24 cellular contexts compared by ENCODE assay signal in the genomic region with DNA sequence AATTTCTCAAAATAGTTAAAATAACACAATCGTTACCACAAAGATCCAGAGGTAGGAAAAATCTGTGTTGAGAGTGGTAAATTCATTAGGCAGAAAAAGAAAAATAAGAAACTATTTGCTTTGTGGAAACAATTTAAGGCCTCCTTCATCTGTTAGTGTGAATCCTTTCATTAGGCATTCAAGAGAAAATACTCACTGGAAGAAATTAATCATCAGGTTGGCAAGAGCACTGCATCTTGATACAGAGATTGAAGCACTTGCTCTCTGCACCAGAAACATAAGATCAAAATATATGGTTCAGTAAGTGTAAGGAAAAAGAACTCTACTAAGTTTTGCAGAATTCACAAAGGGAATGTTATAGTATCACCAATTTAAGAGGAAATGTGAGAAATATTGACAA. TPM values are rescaled to one million over a fixed set of nuclear protein-coding genes. Genes with fewer than 3 reads are reported as not detected.
DNase-seq lines count a peak whose midpoint lies in the region; ATAC-seq, FAIRE-seq and TF ChIP-seq lines count a peak whose summit lies in the region.
"Had no signal": no experiment of that assay in that cellular context is flagged by ENCODE, and none has a peak within 500 bp of the region (broad histone marks: within the 10 kb centered on the region; RNA-seq: fewer than 3 reads in every experiment).

No MANE protein-coding gene starts in this region.

- POLR2A ChIA-PET in endothelial cell of umbilical vein (lab: Charles Lee): no interaction called here

- no peak for TF ChIP-seq POLR2A in endothelial cell of umbilical vein (IDR thresholded peaks at IDR 0.05; ENCODE audit: low read depth, low read length)

- H4K20me1 ChIP-seq in GM23338 (replicated peaks; ENCODE audit: insufficient read depth): no peaks in the 10 kb centered on the region
- no peaks in the 10 kb centered on the region for H4K20me1 ChIP-seq in endothelial cell of umbilical vein (replicated peaks; ENCODE audit: control insufficient read depth, extremely low read depth, insufficient read depth, low read length)

- H3K27me3 Mint-ChIP-seq in GM23338 (ENCODE audit: insufficient read depth, low read depth, poor library complexity): no peaks in the 10 kb centered on the region
- no peaks in the 10 kb centered on the region for H3K27me3 Mint-ChIP-seq in activated T-helper 2 cell treated with anti-CD3 and anti-CD28 coated beads, Interferon-gamma antibody, Interleukin-2, Interleukin-4, amounts not matched to agents 10 μg/mL and 5 μg/mL and 100 μg/mL, durations not matched to agents 14 hours and 24 hours and 36 hours (ENCODE audit: low read depth)

- no TSS peak for BruUV-seq in endothelial cell of umbilical vein (replicated peaks; lab: Mats Ljungman, UMichigan)

- H3K9me2 ChIP-seq in GM23338 (ENCODE audit: insufficient read depth): no peaks in the 10 kb centered on the region

- H3K4me1 Mint-ChIP-seq in GM23338: no peaks in the 10 kb centered on the region
- peaks cover 6% of the 10 kb centered on the region for H3K4me1 Mint-ChIP-seq in activated T-helper 2 cell treated with anti-CD3 and anti-CD28 coated beads, Interferon-gamma antibody, Interleukin-2, Interleukin-4, amounts not matched to agents 10 μg/mL and 5 μg/mL and 100 μg/mL, durations not matched to agents 14 hours and 24 hours and 36 hours (ENCODE audit: low read depth)

- H3K4me2 ChIP-seq in GM23338 (no peak overlapping the region), endothelial cell of umbilical vein (ENCODE audit: insufficient read depth, low read length) (no peak overlapping the region)

- H3K36me3 Mint-ChIP-seq in GM23338 (ENCODE audit: low read depth): peaks cover 4% of the 10 kb centered on the region; the same call in 2 of the 3 replicates
- H3K36me3 Mint-ChIP-seq in activated T-helper 2 cell treated with anti-CD3 and anti-CD28 coated beads, Interferon-gamma antibody, Interleukin-2, Interleukin-4, amounts not matched to agents 10 μg/mL and 5 μg/mL and 100 μg/mL, durations not matched to agents 14 hours and 24 hours and 36 hours (ENCODE audit: low read depth): peaks cover 11% of the 10 kb centered on the region

- H2AFZ ChIP-seq in GM23338: no peak overlapping the region
- no peak overlapping the region for H2AFZ ChIP-seq in endothelial cell of umbilical vein (ENCODE audit: low read depth, low read length)

- no peak for FAIRE-seq in endothelial cell of umbilical vein (lab: Jason Lieb, UNC)
- FAIRE-seq in pancreas (lab: Jason Lieb, UNC): no peak
- FAIRE-seq: H1 had no signal

- no peaks in the 10 kb centered on the region for H3K9me3 ChIP-seq in ascending aorta
- no peaks in the 10 kb centered on the region for H3K9me3 ChIP-seq in endothelial cell of umbilical vein (replicated peaks; ENCODE audit: control insufficient read depth, insufficient read depth, low read length)
- H3K9me3 ChIP-seq in thoracic aorta: no peaks in the 10 kb centered on the region
- no peaks in the 10 kb centered on the region for H3K9me3 ChIP-seq in pancreas
- H3K9me3 ChIP-seq: Caco-2, MG63 had no signal

- no peak overlapping the region for H3K9ac ChIP-seq in endothelial cell of umbilical vein (replicated peaks; ENCODE audit: extremely low read depth, insufficient read depth, low read length)

- no peaks in the 10 kb centered on the region for H3K9me3 Mint-ChIP-seq in GM23338
- no peaks in the 10 kb centered on the region for H3K9me3 Mint-ChIP-seq in activated T-helper 2 cell treated with anti-CD3 and anti-CD28 coated beads, Interferon-gamma antibody, Interleukin-2, Interleukin-4, amounts not matched to agents 10 μg/mL and 5 μg/mL and 100 μg/mL, durations not matched to agents 14 hours and 24 hours and 36 hours
- H3K9me3 Mint-ChIP-seq: CD8-positive, alpha-beta T cell had no signal

- no peaks in the 10 kb centered on the region for H3F3A ChIP-seq in GM23338 (replicated peaks; ENCODE audit: low read depth)

- H3K4me1 ChIP-seq in GM23338 (ENCODE audit: insufficient read depth) (no peaks in the 10 kb centered on the region), ascending aorta (peaks cover 0 to 30% of the 10 kb centered on the region in 2 donors), endothelial cell of umbilical vein (ENCODE audit: control insufficient read depth, extremely low read depth, insufficient read depth, low read length) (no peaks in the 10 kb centered on the region), thoracic aorta (ENCODE audit: control insufficient read depth in 1 of 2, low read depth in 2 of 2) (peaks cover 34 to 60% of the 10 kb centered on the region in 2 donors), pancreas (no peaks in the 10 kb centered on the region)
- H3K4me1 ChIP-seq: Caco-2 had no signal

- no peak overlapping the region; the same call in 1 of the 2 replicates for H3K27ac Mint-ChIP-seq in GM23338
- H3K27ac Mint-ChIP-seq in activated T-helper 2 cell treated with anti-CD3 and anti-CD28 coated beads, Interferon-gamma antibody, Interleukin-2, Interleukin-4, amounts not matched to agents 10 μg/mL and 5 μg/mL and 100 μg/mL, durations not matched to agents 14 hours and 24 hours and 36 hours: no peak overlapping the region
- H3K27ac Mint-ChIP-seq: CD8-positive, alpha-beta T cell had no signal

- 0 out of 2 replicates have a peak, but pooled peaks cover 3% of the 10 kb centered on the region for H3K36me3 ChIP-seq in GM23338 (ENCODE audit: insufficient read depth)
- no peaks in the 10 kb centered on the region for H3K36me3 ChIP-seq in ascending aorta
- H3K36me3 ChIP-seq in endothelial cell of umbilical vein (ENCODE audit: control insufficient read depth in 2 of 2, extremely low read depth in 1 of 2, insufficient read depth in 2 of 2, low read length in 2 of 2): no peaks in the 10 kb centered on the region
- H3K36me3 ChIP-seq in thoracic aorta: no peaks in the 10 kb centered on the region
- H3K36me3 ChIP-seq in pancreas: no peaks in the 10 kb centered on the region
- H3K36me3 ChIP-seq: MG63 had no signal

- H3K27ac ChIP-seq in GM23338 (ENCODE audit: low read depth): 0 out of 2 replicates have a peak overlapping the region, but pooled peaks have one; percentile 26
- peak overlapping the region; percentile 73 to 75 for H3K27ac ChIP-seq in ascending aorta
- H3K27ac ChIP-seq in endothelial cell of umbilical vein (ENCODE audit: insufficient read depth, low read depth, low read length): no peak overlapping the region
- peak overlapping the region; percentile 67 to 78 for H3K27ac ChIP-seq in thoracic aorta
- no peak overlapping the region for H3K27ac ChIP-seq in pancreas
- H3K27ac ChIP-seq: RWPE1 had no signal

- WGBS in pancreas, 2 donors: 84 to 93% methylated on average over 1 of the region's 1 CpG

- TF ChIP-seq CTCF in GM23338 (conservative IDR thresholded peaks at IDR 0.05; ENCODE audit: low read depth in 2 of 2): no peak
- no peak for TF ChIP-seq CTCF in ascending aorta (IDR thresholded peaks at IDR 0.05)
- TF ChIP-seq CTCF in endothelial cell of umbilical vein (IDR thresholded peaks at IDR 0.05; ENCODE audit: extremely low read depth in 1 of 2, insufficient read depth in 1 of 2, low read depth in 1 of 2, low read length in 2 of 2): no peak
- no peak for TF ChIP-seq CTCF in thoracic aorta (IDR thresholded peaks at IDR 0.05)
- no peak for TF ChIP-seq CTCF in pancreas (IDR thresholded peaks at IDR 0.05)

- no peak overlapping the region for H3K4me3 Mint-ChIP-seq in GM23338
- no peak overlapping the region for H3K4me3 Mint-ChIP-seq in activated T-helper 2 cell treated with anti-CD3 and anti-CD28 coated beads, Interferon-gamma antibody, Interleukin-2, Interleukin-4, amounts not matched to agents 10 μg/mL and 5 μg/mL and 100 μg/mL, durations not matched to agents 14 hours and 24 hours and 36 hours (ENCODE audit: low read depth)
- H3K4me3 Mint-ChIP-seq: CD8-positive, alpha-beta T cell had no signal

- dilution Hi-C loops in endothelial cell of umbilical vein (cut with MboI; ENCODE audit: extremely low pct_ligation_motif_present, low sequenced_read_pairs): no loop called here

- ATAC-seq in GM23338 (no peak), thoracic aorta (ENCODE audit: insufficient number of reproducible peaks, low FRiP score, low read depth) (no peak), pancreas (no peak), GM18517 (IDR thresholded peaks at IDR 0.05; ENCODE audit: unreplicated experiment) (no peak)
- ATAC-seq: CD8-positive, alpha-beta T cell had no signal

- no peak overlapping the region for H3K4me3 ChIP-seq in GM23338
- H3K4me3 ChIP-seq in ascending aorta: no peak overlapping the region
- no peak overlapping the region for H3K4me3 ChIP-seq in endothelial cell of umbilical vein (replicated peaks in 1 of 3; ENCODE audit: insufficient read depth in 1 of 3, low read depth in 1 of 3, low read length in 3 of 3)
- no peak overlapping the region for H3K4me3 ChIP-seq in thoracic aorta
- H3K4me3 ChIP-seq in pancreas: no peak overlapping the region
- H3K4me3 ChIP-seq: MG63 had no signal

- H3K79me2 ChIP-seq in GM23338 (replicated peaks; ENCODE audit: insufficient read depth) (no peaks in the 10 kb centered on the region), endothelial cell of umbilical vein (ENCODE audit: control insufficient read depth, insufficient read depth, low read length) (no peaks in the 10 kb centered on the region)

- H3K27me3 ChIP-seq in GM23338 (ENCODE audit: insufficient read depth) (no peaks in the 10 kb centered on the region), ascending aorta (no peaks in the 10 kb centered on the region), endothelial cell of umbilical vein (ENCODE audit: control insufficient read depth in 2 of 2, insufficient read depth in 2 of 2, low read length in 2 of 2) (no peaks in the 10 kb centered on the region), thoracic aorta (replicated peaks; ENCODE audit: insufficient read depth) (no peaks in the 10 kb centered on the region), pancreas (no peaks in the 10 kb centered on the region)
- H3K27me3 ChIP-seq: MG63 had no signal

- DNase-seq in GM23338 (ENCODE audit: low spot score): no peak
- DNase-seq in ascending aorta (ENCODE audit: low spot score in 2 of 2): no peak
- DNase-seq in endothelial cell of umbilical vein (ENCODE audit: low read depth, low spot score): peak; percentile 18
- no peak for DNase-seq in thoracic aorta (ENCODE audit: low spot score)
- DNase-seq in pancreas: no peak
- DNase-seq in activated T-helper 2 cell treated with anti-CD3 and anti-CD28 coated beads, Interferon-gamma antibody, Interleukin-2, Interleukin-4, amounts not matched to agents 10 μg/mL and 5 μg/mL and 100 μg/mL, durations not matched to agents 14 hours and 24 hours and 36 hours (ENCODE audit: low spot score): no peak
- DNase-seq: C1 segment of cervical spinal cord; Caco-2; CD8-positive, alpha-beta T cell; HCEC 1CT; IMR-90; KG1; MG63; NCI-H1105 treated with DMSO at 0.1 percent for 48 hours; NCI-H146; NCI-H1930; NCI-H2107; NCI-H446 treated with DMSO at 0.1 percent for 48 hours; NCI-H526; NCI-H82; SHP77 had no signal

- CTCF ChIA-PET in endothelial cell of umbilical vein (lab: Charles Lee): no interaction called here

- intact Hi-C loops in ascending aorta (cut with DNase I) (loop anchor here (5.0 kb wide), 1 partner anchor 50 kb away; no protein-coding TSS in a partner anchor), endothelial cell of umbilical vein (cut with micrococcal nuclease) (no loop called here), pancreas (cut with DNase I) (no loop called here)
- intact Hi-C loops in activated T-helper 2 cell treated with anti-CD3 and anti-CD28 coated beads, Interferon-gamma antibody, Interleukin-2, Interleukin-4, amounts not matched to agents 10 μg/mL and 5 μg/mL and 100 μg/mL, durations not matched to agents 14 hours and 24 hours and 36 hours (cut with micrococcal nuclease): no loop called here

- no peaks in the 10 kb centered on the region for H3K9me1 ChIP-seq in endothelial cell of umbilical vein (replicated peaks; ENCODE audit: control insufficient read depth, extremely low read depth, insufficient read depth, low read length)

RNA-seq across cellular contexts. Expression of a gene that starts 44.4 kb away (rescaled TPM):
- total RNA-seq in GM23338 (2014; rRNA removed; shearing (Covaris generic)): 11.0 and 11.1 TPM in 2 replicates
- polyA plus RNA-seq in GM23338 (2016; fragmentation: Nextera tagmentation; extraction: Ambion mirVana): 2.8 and 4.7 TPM in 2 replicates
- total RNA-seq in ascending aorta: 2.7 TPM
- total RNA-seq in endothelial cell of umbilical vein: 5.4 and 6.8 TPM in 2 replicates
- 0.64 and 1.0 TPM in 2 replicates for polyA plus RNA-seq in endothelial cell of umbilical vein
- 0.97 and 1.1 TPM in 2 replicates for polyA plus RNA-seq in endothelial cell of umbilical vein (2011; cell fraction: cytosol; rRNA removed)
- polyA plus RNA-seq in endothelial cell of umbilical vein (2011; cell fraction: nucleus; rRNA removed): 6.7 and 7.6 TPM in 2 replicates
- 5.3 and 6.9 TPM in 2 replicates for polyA plus RNA-seq in endothelial cell of umbilical vein (2012)
- polyA minus RNA-seq in endothelial cell of umbilical vein: 5.3 and 7.4 TPM in 2 replicates
- polyA minus RNA-seq in endothelial cell of umbilical vein (2011; cell fraction: cytosol; rRNA and poly(A)+ RNA removed): 0.31 TPM
- 9.8 and 14.4 TPM in 2 replicates for polyA minus RNA-seq in endothelial cell of umbilical vein (2011; cell fraction: nucleus; rRNA and poly(A)+ RNA removed)
- 10 to 100 TPM; 24.2 to 46.7 TPM for total RNA-seq in thoracic aorta
- 10 to 100 TPM in 2 of 6 donors, 1 to 10 TPM in 4; 3.7 to 12.1 (median 6.1) TPM for total RNA-seq in pancreas
- polyA plus RNA-seq in pancreas: 1 to 10 TPM; 1.5 to 2.2 TPM
- total RNA-seq in activated T-helper 2 cell treated with anti-CD3 and anti-CD28 coated beads, Interferon-gamma antibody, Interleukin-2, Interleukin-4, amounts not matched to agents 10 μg/mL and 5 μg/mL and 100 μg/mL, durations not matched to agents 14 hours and 24 hours and 36 hours: 8.9 and 10.5 TPM in 2 replicates

Comparison
In these comparisons a context has a peak if more than half of its experiments do, and no peak if none do; other contexts are left out.
1. H3K27ac ChIP-seq: peak in GM23338 (single experiment), ascending aorta (2 of 2) and thoracic aorta (2 of 2); none in endothelial cell of umbilical vein (single experiment) and pancreas (0 of 4).